Comparison of ENCODE assay signal across 23 cellular contexts in genomic region chr2:147017976-147018645, GRCh38.
"Had no signal": no experiment of that assay in that cellular context is flagged by ENCODE, and none has a peak within 500 bp of the region (broad histone marks: within the 10 kb centered on the region; RNA-seq: fewer than 3 reads in every experiment).

No MANE protein-coding gene starts in this region.

- DNase-seq: activated CD4-positive, alpha-beta memory T cell treated with anti-CD3 and anti-CD28 coated beads for 36 hours; activated CD4-positive, alpha-beta T cell treated with anti-CD3 and anti-CD28 coated beads, Interleukin-2, amount 10 ng/mL, durations not matched to agents 7 days and 5 days; activated CD4-positive, CD25-positive, alpha-beta regulatory T cell; activated CD8-positive, alpha-beta memory T cell treated with anti-CD3 and anti-CD28 coated beads for 24 hours; activated effector memory CD4-positive, alpha-beta T cell treated with anti-CD3 and anti-CD28 coated beads, Interleukin-2, amount 50 U/mL, for 16 hours; activated naive CD4-positive, alpha-beta T cell treated with Interleukin-2 at 50 U/mL for 16 hours; activated naive CD8-positive, alpha-beta T cell treated with anti-CD3 and anti-CD28 coated beads, Interleukin-2, amount 50 U/mL, for 24 hours; activated T-cell treated with anti-CD3 and anti-CD28 coated beads, Interleukin-2, amount 50 U/mL, for 4 hours; amygdala; MM.1S; NCI-H1105; NCI-H1436 treated with DMSO at 0.1 percent for 48 hours; NCI-H187; NCI-H2081 treated with DMSO at 0.1 percent for 48 hours; NCI-H2171 treated with DMSO at 0.1 percent for 48 hours; NCI-H226; NCI-H510A; NCI-H526 treated with DMSO at 0.1 percent for 48 hours; NCI-H82; RPMI8226; T-helper 1 cell had no signal

- H3K4me3 ChIP-seq: SK-N-MC had no signal

- H3K27ac ChIP-seq: SK-N-MC, VCaP had no signal
